9 cellular contexts compared by ENCODE assay signal in the genomic region with DNA sequence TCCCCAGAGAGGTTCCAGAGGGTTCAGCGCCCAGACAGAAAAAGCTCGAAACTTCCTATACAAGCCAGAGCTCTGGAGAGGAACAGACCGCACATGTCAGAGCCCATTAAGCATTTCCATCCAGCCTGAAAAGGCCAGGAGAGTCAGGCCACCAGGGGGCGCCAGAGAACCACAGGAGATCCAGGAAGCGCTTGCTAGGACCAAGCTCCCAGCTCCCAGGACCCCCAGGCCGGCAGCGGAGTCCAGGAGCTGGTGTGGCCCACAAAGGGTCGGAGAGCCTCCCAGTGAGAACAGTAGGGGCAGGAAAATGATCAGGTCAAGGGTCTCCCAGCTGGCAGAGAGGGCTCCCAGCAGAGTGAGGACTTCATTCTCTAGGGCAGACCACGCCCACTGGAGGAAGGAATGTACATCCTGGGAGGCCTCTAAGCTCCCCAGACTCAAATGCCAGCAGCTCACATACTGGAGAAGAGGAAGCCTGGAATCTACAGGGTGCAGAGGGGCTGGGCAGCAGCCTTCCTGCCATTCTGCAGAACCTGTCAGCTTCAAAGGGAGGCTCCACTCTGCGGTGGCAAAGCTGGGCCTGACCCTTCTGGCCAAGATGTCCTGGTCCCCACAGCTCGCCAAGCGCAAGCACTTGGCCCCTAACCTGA. TPM values are rescaled to one million over a fixed set of nuclear protein-coding genes. Genes with fewer than 3 reads are reported as not detected.
A peak's percentile ranks its signal among the peaks of the same experiment; 100 is the strongest.
DNase-seq lines count a peak whose midpoint lies in the region; ATAC-seq, FAIRE-seq and TF ChIP-seq lines count a peak whose summit lies in the region.
"Had no signal": no experiment of that assay in that cellular context is flagged by ENCODE, and none has a peak within 500 bp of the region (broad histone marks: within the 10 kb centered on the region; RNA-seq: fewer than 3 reads in every experiment).

No MANE protein-coding gene starts in this region.

- peaks cover 4% of the 10 kb centered on the region; the same call in 1 of the 2 replicates for H3K36me3 ChIP-seq in HUES48 (ENCODE audit: control insufficient read depth, insufficient read depth, low read length)
- H3K36me3 ChIP-seq in endodermal cell (ENCODE audit: control insufficient read depth, insufficient read depth, low read length): no peaks in the 10 kb centered on the region

- H3K9me3 ChIP-seq in HUES48 (ENCODE audit: control insufficient read depth, insufficient read depth, low read length): no peaks in the 10 kb centered on the region
- H3K9me3 ChIP-seq in endodermal cell (ENCODE audit: control insufficient read depth, low read length): no peaks in the 10 kb centered on the region

- H3K9ac ChIP-seq in HUES48 (ENCODE audit: low read depth, low read length): no peak overlapping the region
- H3K9ac ChIP-seq in endodermal cell (ENCODE audit: extremely low read depth, low read length, poor library complexity, severe bottlenecking): no peak overlapping the region

- H3K27ac Mint-ChIP-seq in endodermal cell: peak overlapping the region; percentile 84
- peak overlapping the region; percentile 93 for H3K27ac Mint-ChIP-seq in mesothelial cell of epicardium

- H3K4me3 ChIP-seq in HUES48 (ENCODE audit: low read depth, low read length) (no peak overlapping the region; the same call in 1 of the 2 replicates), endodermal cell (ENCODE audit: low read length) (no peak overlapping the region)

- H3K27ac ChIP-seq in HUES48 (ENCODE audit: low read depth, low read length) (peak overlapping the region; percentile 26), endodermal cell (ENCODE audit: low read depth, low read length) (no peak overlapping the region)

- no peak for FAIRE-seq in D721Med (lab: Jason Lieb, UNC)
- FAIRE-seq: colon had no signal

- H3K36me3 Mint-ChIP-seq in endodermal cell (ENCODE audit: low read depth) (peaks cover 3% of the 10 kb centered on the region), mesothelial cell of epicardium (no peaks in the 10 kb centered on the region)

- H3K27me3 ChIP-seq in HUES48 (ENCODE audit: control insufficient read depth, insufficient read depth, low read length) (no peaks in the 10 kb centered on the region), endodermal cell (ENCODE audit: control insufficient read depth, insufficient read depth, low read length, poor library complexity, severe bottlenecking) (no peaks in the 10 kb centered on the region)

- peaks cover 6% of the 10 kb centered on the region for H3K9me3 Mint-ChIP-seq in endodermal cell
- H3K9me3 Mint-ChIP-seq in mesothelial cell of epicardium: no peaks in the 10 kb centered on the region

- H3K4me1 Mint-ChIP-seq in endodermal cell: peaks cover 4% of the 10 kb centered on the region
- peaks cover 13% of the 10 kb centered on the region for H3K4me1 Mint-ChIP-seq in mesothelial cell of epicardium

- DNase-seq in D721Med (ENCODE audit: insufficient read length, low spot score): peak; percentile 66
- peak; percentile 62 to 84 for DNase-seq in NOMO-1 (lab: John Stamatoyannopoulos, UW; ENCODE audit: unreplicated experiment in 2 of 2)
- DNase-seq in activated CD8-positive, alpha-beta memory T cell treated with anti-CD3 and anti-CD28 coated beads for 48 hours (ENCODE audit: low read depth in 2 of 3, low spot score in 2 of 3): peak; percentile 62 to 99 (median 99)
- DNase-seq in endodermal cell: peak; percentile 99
- DNase-seq in mesothelial cell of epicardium (ENCODE audit: low spot score in 2 of 2, unreplicated experiment in 2 of 2): peak; percentile 95 to 99
- peak; percentile 96 for DNase-seq in stimulated activated CD8-positive, alpha-beta memory T cell treated with anti-CD3 and anti-CD28 coated beads, Interleukin-15, amount 100 ng/mL, for 1 hour (ENCODE audit: low read depth)

- H3K4me1 ChIP-seq in HUES48 (ENCODE audit: control insufficient read depth, insufficient read depth, low read length) (peaks cover 9% of the 10 kb centered on the region; the same call in 1 of the 2 replicates), endodermal cell (ENCODE audit: control insufficient read depth, insufficient read depth, low read length) (peaks cover 4% of the 10 kb centered on the region)

- no peak overlapping the region for H3K4me3 Mint-ChIP-seq in endodermal cell
- peak overlapping the region; percentile 62 for H3K4me3 Mint-ChIP-seq in mesothelial cell of epicardium

- H3K27me3 Mint-ChIP-seq in endodermal cell (ENCODE audit: insufficient read depth) (peaks cover 27% of the 10 kb centered on the region), mesothelial cell of epicardium (ENCODE audit: low read depth) (no peaks in the 10 kb centered on the region)

- WGBS in endodermal cell (ENCODE audit: insufficient coverage in 1 of 2, insufficient read length in 1 of 2), 2 experiments: 33 to 34% methylated on average over 10 to 12 of the region's 12 CpGs

- peak; percentile 92 for TF ChIP-seq CTCF in D721Med (IDR thresholded peaks at IDR 0.05; ENCODE audit: insufficient read depth, missing control alignments)
- peak; percentile 99 for TF ChIP-seq CTCF in endodermal cell (conservative IDR thresholded peaks at IDR 0.05)
- TF ChIP-seq CTCF in mesothelial cell of epicardium (IDR thresholded peaks at IDR 0.05; ENCODE audit: unreplicated experiment): peak; percentile 99

- no peak for ATAC-seq in HG02852 (IDR thresholded peaks at IDR 0.05; ENCODE audit: unreplicated experiment)

RNA-seq across cellular contexts. Expression of a gene that starts 2.1 kb away (rescaled TPM):
- total RNA-seq in endodermal cell (1 to 10 TPM; 1.2 to 1.5 TPM), mesothelial cell of epicardium (0.38 to 2.1 TPM (median 1.3 TPM) in 3 replicates)
- not detected for polyA plus RNA-seq in endodermal cell (2013, experiment 1 of 2)
- polyA plus RNA-seq in endodermal cell (2013, experiment 2 of 2): not detected

RNA-seq across cellular contexts. Expression of a gene that starts 8.6 kb away (rescaled TPM):
- total RNA-seq in endodermal cell (100 to 1,000 TPM; 133 to 146 TPM), mesothelial cell of epicardium (110 to 116 TPM (median 115 TPM) in 3 replicates)
- polyA plus RNA-seq in endodermal cell (2013, experiment 1 of 2): 137 TPM
- 116 TPM for polyA plus RNA-seq in endodermal cell (2013, experiment 2 of 2)
